Comparison of ENCODE assay signal across 8 cellular contexts in genomic region chr11:129695543-129696308, GRCh38.
A peak's percentile ranks its signal among the peaks of the same experiment; 100 is the strongest.
DNase-seq lines count a peak whose midpoint lies in the region; ATAC-seq and TF ChIP-seq lines count a peak whose summit lies in the region.

No MANE protein-coding gene starts in this region.

- no peak overlapping the region for H2BK120ac ChIP-seq in mesenchymal stem cell (ENCODE audit: low read depth, low read length)

- no peak overlapping the region for H3K27ac ChIP-seq in coronary artery
- no peak overlapping the region for H3K27ac ChIP-seq in mesenchymal stem cell (ENCODE audit: low read length, poor library complexity, severe bottlenecking)

- peaks cover 25 to 35% of the 10 kb centered on the region in 2 experiments for H3K27me3 ChIP-seq in mesenchymal stem cell (ENCODE audit: control insufficient read depth in 1 of 2, insufficient read depth in 1 of 2, low read length in 2 of 2)

- no peak overlapping the region for H2BK15ac ChIP-seq in mesenchymal stem cell (ENCODE audit: low read depth, poor library complexity, severe bottlenecking)

- peaks cover 4% of the 10 kb centered on the region for H3K4me1 ChIP-seq in mesenchymal stem cell (ENCODE audit: control insufficient read depth, insufficient read depth, low read depth, low read length)

- H3K36me3 ChIP-seq in mesenchymal stem cell (ENCODE audit: control insufficient read depth in 1 of 2, insufficient read depth in 2 of 2, low read depth in 1 of 2, low read length in 2 of 2) = no peaks in the 10 kb centered on the region

- H3K9me3 ChIP-seq in mesenchymal stem cell (ENCODE audit: control insufficient read depth, low read length) = no peaks in the 10 kb centered on the region

- no peak overlapping the region for H2AK5ac ChIP-seq in mesenchymal stem cell (ENCODE audit: low read length, severe bottlenecking)

- no peak overlapping the region for H2BK5ac ChIP-seq in mesenchymal stem cell (ENCODE audit: low read depth, low read length, poor library complexity, severe bottlenecking)

- no peak overlapping the region for H2AFZ ChIP-seq in mesenchymal stem cell (ENCODE audit: low read depth, low read length)

- H3K36me3 Mint-ChIP-seq in activated CD4-positive, alpha-beta T cell treated with anti-CD3 and anti-CD28 coated beads for 36 hours (ENCODE audit: low read depth) = no peaks in the 10 kb centered on the region

- no peak overlapping the region for H3K14ac ChIP-seq in mesenchymal stem cell (ENCODE audit: low read length in 2 of 2)

- no peak overlapping the region for H3K9ac ChIP-seq in mesenchymal stem cell (ENCODE audit: low read length)

- no peak overlapping the region for H3K18ac ChIP-seq in mesenchymal stem cell (ENCODE audit: low read depth in 1 of 2, low read length in 2 of 2)

- H4K91ac ChIP-seq in mesenchymal stem cell (ENCODE audit: low read length) = no peak overlapping the region

- intact Hi-C loops in activated CD4-positive, alpha-beta T cell treated with anti-CD3 and anti-CD28 coated beads for 36 hours (cut with DNase I, micrococcal nuclease) = loop anchor here (1.0 to 5.0 kb wide), 5 partner anchors 55 to 578 kb away; partner anchors contain the start of gene BARX2 (in 1 of the 2)

- peak overlapping the region; percentile 53 for H3K4me3 Mint-ChIP-seq in activated CD4-positive, alpha-beta T cell treated with anti-CD3 and anti-CD28 coated beads for 36 hours

- no peak overlapping the region for H3K4ac ChIP-seq in mesenchymal stem cell (ENCODE audit: low read depth in 1 of 2, low read length in 2 of 2)

- TF ChIP-seq CTCF in coronary artery (IDR thresholded peaks at IDR 0.05) = peak; percentile 33

- H3K23ac ChIP-seq in mesenchymal stem cell (ENCODE audit: low read length in 2 of 2) = no peak overlapping the region

- no peaks in the 10 kb centered on the region for H3K79me1 ChIP-seq in mesenchymal stem cell (replicated peaks; ENCODE audit: low read length, poor library complexity, severe bottlenecking)

- H2BK12ac ChIP-seq in mesenchymal stem cell (ENCODE audit: low read length in 2 of 2) = no peak overlapping the region

- no peak overlapping the region for H4K8ac ChIP-seq in mesenchymal stem cell (ENCODE audit: low read length)

- H3K4me2 ChIP-seq in mesenchymal stem cell (ENCODE audit: low read length, poor library complexity, severe bottlenecking) = peak overlapping the region; percentile 62

- CTCF ChIA-PET in activated CD4-positive, alpha-beta T cell treated with anti-CD3 and anti-CD28 coated beads for 36 hours (lab: Charles Lee) = interaction anchor here (0.6 to 2.3 kb wide), 24 partner anchors 8 to 332 kb away, joined by 3 to 14 read pairs (median 3); no protein-coding TSS in a partner anchor

- H3K9me3 Mint-ChIP-seq in activated CD4-positive, alpha-beta T cell treated with anti-CD3 and anti-CD28 coated beads for 36 hours (ENCODE audit: low read depth) = no peaks in the 10 kb centered on the region

- peak overlapping the region; percentile 63 for H3K27ac Mint-ChIP-seq in activated CD4-positive, alpha-beta T cell treated with anti-CD3 and anti-CD28 coated beads for 36 hours

- ATAC-seq in HG02642 (IDR thresholded peaks at IDR 0.05; ENCODE audit: poor library complexity, unreplicated experiment) = peak; percentile 80
- peak; percentile 86 for ATAC-seq in activated CD4-positive, alpha-beta T cell treated with anti-CD3 and anti-CD28 coated beads for 36 hours

- POLR2A ChIA-PET in activated CD4-positive, alpha-beta T cell treated with anti-CD3 and anti-CD28 coated beads for 36 hours (lab: Charles Lee) = no interaction called here

- WGBS in mesenchymal stem cell = 5% methylated on average over 24 of the region's 25 CpGs

- peaks cover 5% of the 10 kb centered on the region for H3K4me1 Mint-ChIP-seq in activated CD4-positive, alpha-beta T cell treated with anti-CD3 and anti-CD28 coated beads for 36 hours

- peak overlapping the region; percentile 59 for H3K4me3 ChIP-seq in coronary artery
- peak overlapping the region in 1 of 2 experiments; percentile 61 for H3K4me3 ChIP-seq in mesenchymal stem cell (ENCODE audit: insufficient read depth in 1 of 2, low read depth in 1 of 2, low read length in 2 of 2)

- peak; percentile 72 for DNase-seq in DMS 273 (lab: John Stamatoyannopoulos, UW; ENCODE audit: unreplicated experiment)
- DNase-seq in DMS 273 treated with DMSO at 0.1 percent for 48 hours (lab: John Stamatoyannopoulos, UW) = no peak
- DNase-seq in NCI-H128 (lab: John Stamatoyannopoulos, UW; ENCODE audit: unreplicated experiment) = peak; percentile 16
- peak; percentile 83 for DNase-seq in activated CD4-positive, alpha-beta T cell treated with anti-CD3 and anti-CD28 coated beads for 36 hours
- no peak for DNase-seq in coronary artery (ENCODE audit: low spot score)
- peak; percentile 43 for DNase-seq in mesenchymal stem cell
- peak; percentile 56 to 61 for DNase-seq in stimulated activated CD8-positive, alpha-beta memory T cell treated with anti-CD3 and anti-CD28 coated beads, Interleukin-2, amount 100 ng/mL, for 48 hours (ENCODE audit: low read depth in 2 of 2)

- peaks cover 8% of the 10 kb centered on the region for H3K27me3 Mint-ChIP-seq in activated CD4-positive, alpha-beta T cell treated with anti-CD3 and anti-CD28 coated beads for 36 hours

Comparison
In these comparisons a context has a peak if more than half of its experiments do, and no peak if none do; other contexts are left out.
1. DNase-seq: peak in DMS 273 (single experiment), NCI-H128 (single experiment), activated CD4-positive, alpha-beta T cell treated with anti-CD3 and anti-CD28 coated beads for 36 hours (single experiment), mesenchymal stem cell (single experiment) and stimulated activated CD8-positive, alpha-beta memory T cell treated with anti-CD3 and anti-CD28 coated beads, Interleukin-2, amount 100 ng/mL, for 48 hours (2 of 2); none in DMS 273 treated with DMSO at 0.1 percent for 48 hours (single experiment) and coronary artery (single experiment).